ENCODE assay signal across 8 cellular contexts in genomic region chr7:1939434-1940401, GRCh38.
A peak's percentile ranks its signal among the peaks of the same experiment; 100 is the strongest.
DNase-seq lines count a peak whose midpoint lies in the region; ATAC-seq, FAIRE-seq and TF ChIP-seq lines count a peak whose summit lies in the region.

No MANE protein-coding gene starts in this region.

- H3K27ac ChIP-seq in SU-DHL-6 (ENCODE audit: low read depth, low read length), result peak overlapping the region; percentile 25

- H3K4me3 ChIP-seq in SU-DHL-6 (ENCODE audit: insufficient read depth, low read length, poor library complexity, severe bottlenecking) (no peak overlapping the region), epithelial cell of esophagus (ENCODE audit: low read length) (no peak overlapping the region), foreskin fibroblast (ENCODE audit: low read depth in 1 of 2, low read length in 2 of 2) (no peak overlapping the region)

- ATAC-seq in GM18868 (IDR thresholded peaks at IDR 0.05; ENCODE audit: unreplicated experiment) (peak; percentile 18), HG02763 (IDR thresholded peaks at IDR 0.05; ENCODE audit: unreplicated experiment) (peak; percentile 21)

- peak overlapping the region; percentile 32 for H3K4me2 ChIP-seq in SU-DHL-6 (ENCODE audit: low read depth, low read length, poor library complexity, severe bottlenecking)

- no peaks in the 10 kb centered on the region for H3K36me3 ChIP-seq in SU-DHL-6 (ENCODE audit: low read length)

- no peaks in the 10 kb centered on the region for H3F3A ChIP-seq in SU-DHL-6 (ENCODE audit: insufficient read depth)

- FAIRE-seq in urothelium cell line (lab: Jason Lieb, UNC), result peak; percentile 99

- no peak for TF ChIP-seq CTCF in SU-DHL-6 (IDR thresholded peaks at IDR 0.05; ENCODE audit: insufficient read depth, low read length, poor library complexity, severe bottlenecking)
- no peak for TF ChIP-seq CTCF in epithelial cell of esophagus (IDR thresholded peaks at IDR 0.05; ENCODE audit: insufficient read depth, low read depth, low read length, missing control alignments)
- TF ChIP-seq CTCF in foreskin fibroblast (IDR thresholded peaks at IDR 0.05; ENCODE audit: low read depth, low read length), result no peak

- H4K20me1 ChIP-seq in SU-DHL-6 (ENCODE audit: low read depth, low read length), result no peaks in the 10 kb centered on the region

- DNase-seq in epithelial cell of esophagus (ENCODE audit: low read depth) (peak; percentile 38), urothelium cell line (ENCODE audit: low spot score) (peak; percentile 62), foreskin fibroblast (no peak), NCI-H69 (lab: John Stamatoyannopoulos, UW) (no peak), RKO (ENCODE audit: low spot score) (no peak)

- no peaks in the 10 kb centered on the region for H3K9me2 ChIP-seq in SU-DHL-6 (replicated peaks; ENCODE audit: insufficient read depth, low read length)

- H3K9me3 ChIP-seq in SU-DHL-6 (ENCODE audit: insufficient read depth, low read length), result no peaks in the 10 kb centered on the region

- H3K27me3 ChIP-seq in SU-DHL-6 (ENCODE audit: low read length), result no peaks in the 10 kb centered on the region

- H2AFZ ChIP-seq in SU-DHL-6 (ENCODE audit: low read depth, low read length, severe bottlenecking), result no peak overlapping the region

- peak overlapping the region; percentile 21; the same call in 1 of the 2 replicates for H3K9ac ChIP-seq in SU-DHL-6 (ENCODE audit: low read length)

- H3K79me2 ChIP-seq in SU-DHL-6 (ENCODE audit: insufficient read depth, low read length), result no peaks in the 10 kb centered on the region

Comparison
In these comparisons a context has a peak if more than half of its experiments do, and no peak if none do; other contexts are left out.
1. DNase-seq: peak in epithelial cell of esophagus (single experiment) and urothelium cell line (single experiment); none in foreskin fibroblast (0 of 2), NCI-H69 (single experiment) and RKO (single experiment).